Comparison of ENCODE assay signal across 1 cellular context in genomic region chr6:7974932-7975763, GRCh38.
TF ChIP-seq lines count a peak whose summit lies in the region.

No MANE protein-coding gene starts in this region.

TF ChIP-seq in K562, 482 proteins besides CTCF, POLR2A, EP300 and RAD21 (continued from another document and continues in another):
- no peak for TF ChIP-seq CHD7 (IDR thresholded peaks at IDR 0.05; ENCODE audit: low read depth, low read length)
- TF ChIP-seq KDM2B (CRISPR knock-in tag; IDR thresholded peaks at IDR 0.05) = no peak
- TF ChIP-seq DMBX1 (CRISPR knock-in tag; IDR thresholded peaks at IDR 0.05; ENCODE audit: borderline replicate concordance) = peak; percentile 70; the same call in 1 of the 2 replicates
- TF ChIP-seq MNT (conservative IDR thresholded peaks at IDR 0.05) = peak; percentile 30 to 75; a peak in 2 of 4 replicates
- TF ChIP-seq FIP1L1 (IDR thresholded peaks at IDR 0.05; ENCODE audit: low read depth, low read length, poor library complexity, severe bottlenecking) = no peak
- TF ChIP-seq ATF3 (IDR thresholded peaks at IDR 0.05) = peak; percentile 99
- TF ChIP-seq ATF3 (CRISPR knock-in tag; conservative IDR thresholded peaks at IDR 0.05) = peak; percentile 99
- no peak for TF ChIP-seq IRF2 (CRISPR knock-in tag; IDR thresholded peaks at IDR 0.05)
- TF ChIP-seq ZNF174 (CRISPR knock-in tag; IDR thresholded peaks at IDR 0.05) = no peak
- TF ChIP-seq ID3 (CRISPR knock-in tag; IDR thresholded peaks at IDR 0.05) = no peak
- peak; percentile 51; the same call in 1 of the 2 replicates for TF ChIP-seq ID3 (tag; IDR thresholded peaks at IDR 0.05)
- no peak for TF ChIP-seq EZH2 (IDR thresholded peaks at IDR 0.05; ENCODE audit: borderline replicate concordance, low read depth, low read length)
- peak; percentile 58 to 64; a peak in 3 of 4 replicates for TF ChIP-seq KDM1A (IDR thresholded peaks at IDR 0.05)
- TF ChIP-seq BRD9 (IDR thresholded peaks at IDR 0.05; ENCODE audit: low read depth, partially characterized antibody) = no peak
- no peak for TF ChIP-seq RREB1 (CRISPR knock-in tag; IDR thresholded peaks at IDR 0.05)
- no peak for TF ChIP-seq ESRRB (CRISPR knock-in tag; IDR thresholded peaks at IDR 0.05; ENCODE audit: borderline replicate concordance)
- TF ChIP-seq CBX2 (IDR thresholded peaks at IDR 0.05; ENCODE audit: insufficient read depth, low read length, poor library complexity, severe bottlenecking) = no peak
- no peak for TF ChIP-seq SRSF3 (IDR thresholded peaks at IDR 0.05; ENCODE audit: insufficient read depth, low read length)
- TF ChIP-seq MCM3 (IDR thresholded peaks at IDR 0.05) = no peak
- TF ChIP-seq CBX5 (IDR thresholded peaks at IDR 0.05; ENCODE audit: borderline replicate concordance, low read depth) = no peak
- no peak for TF ChIP-seq HSF4 (CRISPR knock-in tag; IDR thresholded peaks at IDR 0.05; ENCODE audit: borderline replicate concordance)
- peak; percentile 8 to 31; a peak in 1 of 4 replicates for TF ChIP-seq UBTF (IDR thresholded peaks at IDR 0.05; ENCODE audit: borderline replicate concordance in 1 of 2, low read depth in 2 of 2, low read length in 2 of 2)
- TF ChIP-seq ZNF134 (CRISPR knock-in tag; conservative IDR thresholded peaks at IDR 0.05) = no peak; the same call in 1 of the 2 replicates
- TF ChIP-seq HINFP (tag; conservative IDR thresholded peaks at IDR 0.05; ENCODE audit: low read depth) = no peak
